ENCODE assay signal across 24 cellular contexts in genomic region chr13:58190578-58190977, GRCh38.
"Had no signal": no experiment of that assay in that cellular context is flagged by ENCODE, and none has a peak within 500 bp of the region (broad histone marks: within the 10 kb centered on the region; RNA-seq: fewer than 3 reads in every experiment).

No MANE protein-coding gene starts in this region.

- H3K36me3 Mint-ChIP-seq: activated naive CD8-positive, alpha-beta T cell; IgD-negative memory B cell had no signal

- H3K27ac Mint-ChIP-seq: activated CD4-positive, alpha-beta memory T cell treated with anti-CD3 and anti-CD28 coated beads, Interleukin-2, amount 10 ng/mL, durations not matched to agents 7 days and 5 days; activated CD4-positive, alpha-beta T cell treated with anti-CD3 and anti-CD28 coated beads for 36 hours; activated naive CD4-positive, alpha-beta T cell treated with anti-CD3 and anti-CD28 coated beads for 36 hours; activated naive CD8-positive, alpha-beta T cell; activated T-helper 17 cell treated with anti-CD3 and anti-CD28 coated beads, Interleukin-2, amount 50 U/mL, for 72 hours; IgD-negative memory B cell had no signal

- H3K27ac ChIP-seq: brain microvascular endothelial cell, cardiac muscle cell, SK-N-MC, WERI-Rb-1 had no signal

- H3K27me3 ChIP-seq: brain microvascular endothelial cell, cardiac muscle cell had no signal

- DNase-seq: activated CD4-positive, alpha-beta memory T cell treated with anti-CD3 and anti-CD28 coated beads, Interleukin-2, amount 10 ng/mL, durations not matched to agents 7 days and 5 days; activated CD4-positive, alpha-beta T cell treated with anti-CD3 and anti-CD28 coated beads for 36 hours; activated CD4-positive, alpha-beta T cell treated with anti-CD3 and anti-CD28 coated beads, Interleukin-2, amount 50 U/mL, for 1 hour; activated gamma-delta T cell; activated naive CD4-positive, alpha-beta T cell treated with anti-CD3 and anti-CD28 coated beads for 36 hours; activated T-cell treated with anti-CD3 and anti-CD28 coated beads for 4 hours; activated T-cell treated with anti-CD3 and anti-CD28 coated beads, Interleukin-2, amount 50 U/mL, for 48 hours; amygdala; brain microvascular endothelial cell; KG1; NCI-H1105; NCI-H1436; NCI-H1694 treated with DMSO at 0.1 percent for 48 hours; NCI-H2029 treated with DMSO at 0.1 percent for 48 hours; NCI-H524; T-helper 1 cell; WERI-Rb-1 had no signal

- FAIRE-seq: astrocyte, RCC 7860 had no signal

- H3K4me1 Mint-ChIP-seq: activated CD4-positive, alpha-beta memory T cell treated with anti-CD3 and anti-CD28 coated beads, Interleukin-2, amount 10 ng/mL, durations not matched to agents 7 days and 5 days; activated CD4-positive, alpha-beta T cell treated with anti-CD3 and anti-CD28 coated beads for 36 hours; activated T-helper 17 cell treated with anti-CD3 and anti-CD28 coated beads, Interleukin-2, amount 50 U/mL, for 72 hours; IgD-negative memory B cell had no signal

- H3K27me3 Mint-ChIP-seq: activated CD4-positive, alpha-beta memory T cell treated with anti-CD3 and anti-CD28 coated beads, Interleukin-2, amount 10 ng/mL, durations not matched to agents 7 days and 5 days; activated CD4-positive, alpha-beta T cell treated with anti-CD3 and anti-CD28 coated beads for 36 hours; activated naive CD8-positive, alpha-beta T cell; activated T-helper 17 cell treated with anti-CD3 and anti-CD28 coated beads, Interleukin-2, amount 50 U/mL, for 72 hours; IgD-negative memory B cell had no signal

- H3K4me3 Mint-ChIP-seq: activated CD4-positive, alpha-beta memory T cell treated with anti-CD3 and anti-CD28 coated beads, Interleukin-2, amount 10 ng/mL, durations not matched to agents 7 days and 5 days; activated CD4-positive, alpha-beta T cell treated with anti-CD3 and anti-CD28 coated beads for 36 hours; activated naive CD4-positive, alpha-beta T cell treated with anti-CD3 and anti-CD28 coated beads for 36 hours; activated naive CD8-positive, alpha-beta T cell; activated T-helper 17 cell treated with anti-CD3 and anti-CD28 coated beads, Interleukin-2, amount 50 U/mL, for 72 hours; IgD-negative memory B cell had no signal

- H3K4me3 ChIP-seq: cardiac muscle cell, SK-N-MC had no signal

- H3K36me3 ChIP-seq: brain microvascular endothelial cell, cardiac muscle cell, WERI-Rb-1 had no signal
